27 cellular contexts compared by ENCODE assay signal in genomic region chr15:85009435-85009834, GRCh38. TPM values are rescaled to one million over a fixed set of nuclear protein-coding genes. Genes with fewer than 3 reads are reported as not detected.
DNase-seq lines count a peak whose midpoint lies in the region; ATAC-seq and TF ChIP-seq lines count a peak whose summit lies in the region.
"Had no signal": no experiment of that assay in that cellular context is flagged by ENCODE, and none has a peak within 500 bp of the region (broad histone marks: within the 10 kb centered on the region; RNA-seq: fewer than 3 reads in every experiment).

No MANE protein-coding gene starts in this region.

- no peak overlapping the region for H3K4me2 ChIP-seq in parathyroid adenoma (ENCODE audit: low read length)

- H3K9me3 ChIP-seq in heart right ventricle, result no peaks in the 10 kb centered on the region
- H3K9me3 ChIP-seq in colonic mucosa, result no peaks in the 10 kb centered on the region
- no peaks in the 10 kb centered on the region for H3K9me3 ChIP-seq in parathyroid adenoma (ENCODE audit: control insufficient read depth, low read length)
- H3K9me3 ChIP-seq in transverse colon, result no peaks in the 10 kb centered on the region
- H3K9me3 ChIP-seq: upper lobe of right lung had no signal

- H3K4me3 ChIP-seq in heart right ventricle (no peak overlapping the region), colonic mucosa (no peak overlapping the region), parathyroid adenoma (ENCODE audit: low read depth, low read length) (no peak overlapping the region), transverse colon (no peak overlapping the region)
- H3K4me3 ChIP-seq: SK-N-MC, upper lobe of right lung had no signal

- no peaks in the 10 kb centered on the region for H3K36me3 ChIP-seq in heart right ventricle
- no peaks in the 10 kb centered on the region for H3K36me3 ChIP-seq in colonic mucosa
- no peaks in the 10 kb centered on the region for H3K36me3 ChIP-seq in parathyroid adenoma (ENCODE audit: control insufficient read depth, insufficient read depth, low read length)
- no peaks in the 10 kb centered on the region for H3K36me3 ChIP-seq in transverse colon
- H3K36me3 ChIP-seq: upper lobe of right lung had no signal

- no peak for TF ChIP-seq POLR2A in transverse colon (IDR thresholded peaks at IDR 0.05)

- peak overlapping the region in 6 of 10 donors; percentile 63 to 85 (median 76) for H3K27ac ChIP-seq in heart right ventricle
- peak overlapping the region; percentile 83 for H3K27ac ChIP-seq in colonic mucosa
- H3K27ac ChIP-seq in parathyroid adenoma, result peak overlapping the region; percentile 1
- peak overlapping the region; percentile 82 to 91 (median 84) for H3K27ac ChIP-seq in transverse colon
- H3K27ac ChIP-seq: RWPE1, SK-N-MC had no signal

- in situ Hi-C loops in transverse colon (cut with MboI; ENCODE audit: low pct_ligation_motif_present in 1 of 4, low pct_unique_long_range_greater_than_20kb in 1 of 4, low sequenced_read_pairs in 3 of 4), result no loop called here

- DNase-seq in heart right ventricle (no peak), Right ventricle myocardium inferior (ENCODE audit: missing footprints) (no peak), colonic mucosa (no peak), transverse colon (no peak), NOMO-1 (lab: John Stamatoyannopoulos, UW; ENCODE audit: unreplicated experiment in 2 of 2) (no peak), T-helper 1 cell (no peak), SW 1271 (lab: John Stamatoyannopoulos, UW) (no peak)
- DNase-seq: 8988T; activated CD4-positive, alpha-beta T cell treated with anti-CD3 and anti-CD28 coated beads, Interleukin-2, amount 10 ng/mL, durations not matched to agents 24 days and 14 days; activated naive CD4-positive, alpha-beta T cell; activated T-cell treated with anti-CD3 and anti-CD28 coated beads, Interleukin-2, amount 50 U/mL, for 48 hours; amygdala; COR-L47; DMS79; glutamatergic neuron; left colon; mesendoderm; naive thymus-derived CD4-positive, alpha-beta T cell; NCI-H1694 treated with DMSO at 0.1 percent for 48 hours; NCI-H526 treated with DMSO at 0.1 percent for 48 hours; occipital lobe; stimulated activated CD4-positive, alpha-beta T cell treated with anti-CD3 and anti-CD28 coated beads, Interleukin-4, amount 100 ng/mL, for 1 hour; stimulated activated naive CD4-positive, alpha-beta T cell; upper lobe of right lung had no signal

- WGBS in heart right ventricle, 2 donors, result 60 to 73% methylated on average over 2 of the region's 2 CpGs
- WGBS in transverse colon (ENCODE audit: low coverage in 1 of 2), 2 donors, result 28 to 39% methylated on average over 2 of the region's 2 CpGs

- H3K9ac ChIP-seq in colonic mucosa (ENCODE audit: low read depth in 2 of 2, low read length in 2 of 2) (peak overlapping the region in 1 of 2 donors; percentile 35), parathyroid adenoma (no peak overlapping the region)

- H2AFZ ChIP-seq in parathyroid adenoma, result no peak overlapping the region

- ATAC-seq in heart right ventricle, result no peak
- no peak for ATAC-seq in Right ventricle myocardium inferior
- ATAC-seq: naive thymus-derived CD4-positive, alpha-beta T cell had no signal

- intact Hi-C loops in heart right ventricle (cut with DNase I) (loop anchor here in 1 of 10 donors (10.0 kb wide), 1 partner anchor 55 kb away; no protein-coding TSS in a partner anchor), Right ventricle myocardium inferior (cut with DNase I) (no loop called here), colonic mucosa (cut with DNase I) (no loop called here), transverse colon (cut with DNase I; ENCODE audit: low total_unique reads) (no loop called here)

- no peak for TF ChIP-seq EP300 in transverse colon (IDR thresholded peaks at IDR 0.05; ENCODE audit: low read depth)

- H3K4me1 ChIP-seq in heart right ventricle (peaks cover 24 to 74% (median 58%) of the 10 kb centered on the region in 9 donors), colonic mucosa (peaks cover 36% of the 10 kb centered on the region), parathyroid adenoma (peaks cover 12% of the 10 kb centered on the region), transverse colon (peaks cover 49 to 79% (median 53%) of the 10 kb centered on the region in 4 donors)

- no peak for TF ChIP-seq CTCF in heart right ventricle (IDR thresholded peaks at IDR 0.05)
- no peak for TF ChIP-seq CTCF in colonic mucosa (IDR thresholded peaks at IDR 0.05)
- TF ChIP-seq CTCF in parathyroid adenoma (IDR thresholded peaks at IDR 0.05), result no peak
- TF ChIP-seq CTCF in transverse colon (IDR thresholded peaks at IDR 0.05), result no peak

- H3K27me3 ChIP-seq in heart right ventricle (no peaks in the 10 kb centered on the region), colonic mucosa (no peaks in the 10 kb centered on the region), parathyroid adenoma (ENCODE audit: control insufficient read depth, insufficient read depth, low read length) (no peaks in the 10 kb centered on the region), transverse colon (no peaks in the 10 kb centered on the region)
- H3K27me3 ChIP-seq: upper lobe of right lung had no signal

- H3K79me2 ChIP-seq in parathyroid adenoma, result peaks cover 15% of the 10 kb centered on the region

RNA-seq across cellular contexts. Expression of gene PDE8A, which starts 27.8 kb away (rescaled TPM):
- total RNA-seq in heart right ventricle (10 to 100 TPM; 13.1 to 20.3 (median 17.4) TPM), Right ventricle myocardium inferior (12.2 TPM), colonic mucosa (10 to 100 TPM; 63.3 to 85.3 TPM), transverse colon (100 to 1,000 TPM; 115 to 188 (median 165) TPM)
- 10 to 100 TPM; 10.9 to 46.7 TPM for polyA plus RNA-seq in heart right ventricle

Comparison
In these comparisons a context has a peak if more than half of its experiments do, and no peak if none do; other contexts are left out.
1. H3K27ac ChIP-seq: peak in every context shown above with its lines; median percentile 84 in transverse colon; 83 in colonic mucosa; 76 in heart right ventricle; 1 in parathyroid adenoma.